1 cellular context compared by ENCODE assay signal in genomic region chr2:11563784-11564666, GRCh38.
TF ChIP-seq lines count a peak whose summit lies in the region.

No MANE protein-coding gene starts in this region.

TF ChIP-seq in K562, 482 proteins besides CTCF, POLR2A, EP300 and RAD21 (continued from another document):
- TF ChIP-seq HES1 (IDR thresholded peaks at IDR 0.05; ENCODE audit: low read depth) = no peak
